20 cellular contexts compared by ENCODE assay signal in genomic region chr18:54396755-54397154, GRCh38. TPM values are rescaled to one million over a fixed set of nuclear protein-coding genes. Genes with fewer than 3 reads are reported as not detected.
DNase-seq lines count a peak whose midpoint lies in the region; ATAC-seq, FAIRE-seq and TF ChIP-seq lines count a peak whose summit lies in the region.
"Had no signal": no experiment of that assay in that cellular context is flagged by ENCODE, and none has a peak within 500 bp of the region (broad histone marks: within the 10 kb centered on the region; RNA-seq: fewer than 3 reads in every experiment).

No MANE protein-coding gene starts in this region.

- no peak overlapping the region for H3K4me3 Mint-ChIP-seq in T-helper 17 cell
- H3K4me3 Mint-ChIP-seq: CD8-positive, alpha-beta T cell; H9 had no signal

- peaks cover 5% of the 10 kb centered on the region for H3K4me1 Mint-ChIP-seq in T-helper 17 cell

- ATAC-seq in HG02885 (IDR thresholded peaks at IDR 0.05; ENCODE audit: poor library complexity, unreplicated experiment) (peak; percentile 63), T-helper 17 cell (no peak)
- ATAC-seq: CD8-positive, alpha-beta T cell; K562 had no signal

- H3K27ac Mint-ChIP-seq in T-helper 17 cell = no peak overlapping the region
- H3K27ac Mint-ChIP-seq: CD8-positive, alpha-beta T cell; H9 had no signal

- TF ChIP-seq CTCF in coronary artery (IDR thresholded peaks at IDR 0.05) = no peak

- H3K27ac ChIP-seq in coronary artery = no peak overlapping the region
- H3K27ac ChIP-seq: C4-2B, HL-60 had no signal

- H3K4me3 ChIP-seq in coronary artery = no peak overlapping the region
- H3K4me3 ChIP-seq: K562 had no signal

- TF ChIP-seq POLR2A in GM12891 (IDR thresholded peaks at IDR 0.05; ENCODE audit: low read depth, low read length) = no peak

- no peak for DNase-seq in GM12891 (ENCODE audit: insufficient read length, low spot score)
- peak; percentile 51 for DNase-seq in MV-4-11 (lab: John Stamatoyannopoulos, UW)
- no peak for DNase-seq in EL
- no peak for DNase-seq in coronary artery (ENCODE audit: low spot score)
- DNase-seq in T-helper 17 cell = no peak
- no peak for DNase-seq in AML-193 (lab: John Stamatoyannopoulos, UW)
- DNase-seq: ACHN; BE2C; CD8-positive, alpha-beta T cell; COR-L47; DND-41; GF-D8; GOT3; H9; Karpas-422 had no signal

- no peaks in the 10 kb centered on the region for H3K36me3 Mint-ChIP-seq in T-helper 17 cell (ENCODE audit: low read depth)
- H3K36me3 Mint-ChIP-seq: CD8-positive, alpha-beta T cell had no signal

- H3K9me3 ChIP-seq in T-helper 17 cell (ENCODE audit: control insufficient read depth, low read length, poor library complexity, severe bottlenecking) = no peaks in the 10 kb centered on the region
- H3K9me3 ChIP-seq: BE2C had no signal

- H3K27me3 Mint-ChIP-seq in T-helper 17 cell = no peaks in the 10 kb centered on the region

- FAIRE-seq in GM12891 (lab: Jason Lieb, UNC) = no peak
- FAIRE-seq: K562 had no signal

TF ChIP-seq in GM12891, 5 proteins besides CTCF, POLR2A, EP300 and RAD21:
- no peak for TF ChIP-seq PAX5 (IDR thresholded peaks at IDR 0.05; ENCODE audit: insufficient read depth, low read length, severe bottlenecking)
- no peak for TF ChIP-seq POU2F2 (IDR thresholded peaks at IDR 0.05; ENCODE audit: low read depth, low read length)
- peak; percentile 86 for TF ChIP-seq SPI1 (IDR thresholded peaks at IDR 0.05; ENCODE audit: low read depth, low read length)
- TF ChIP-seq POLR2AphosphoS5 (IDR thresholded peaks at IDR 0.05; ENCODE audit: low read depth, low read length) = no peak
- no peak for TF ChIP-seq TAF1 (IDR thresholded peaks at IDR 0.05; ENCODE audit: low read depth, low read length)

RNA-seq across cellular contexts. Expression of gene C18orf54, which starts 39.0 kb away (rescaled TPM):
- polyA plus RNA-seq in GM12891 (2012; ENCODE audit: low read depth, missing spikeins) = 0.59 TPM
- total RNA-seq in T-helper 17 cell = 1 to 10 TPM in 1 of 2 donors, under 1 TPM in 1; 0.92 to 1.5 TPM

RNA-seq across cellular contexts. Expression of gene STARD6, which starts 39.1 kb away (rescaled TPM):
- 0.41 TPM for polyA plus RNA-seq in GM12891 (2012; ENCODE audit: low read depth, missing spikeins)
- total RNA-seq in T-helper 17 cell = not detected
- total RNA-seq: A172; CD8-positive, alpha-beta T cell; H9; K562 had no signal
